Comparison of ENCODE assay signal across 14 cellular contexts in genomic region chr15:98888839-98889479, GRCh38.
DNase-seq lines count a peak whose midpoint lies in the region; ATAC-seq and TF ChIP-seq lines count a peak whose summit lies in the region.
"Had no signal": no experiment of that assay in that cellular context is flagged by ENCODE, and none has a peak within 500 bp of the region (broad histone marks: within the 10 kb centered on the region; RNA-seq: fewer than 3 reads in every experiment).

No MANE protein-coding gene starts in this region.

- H3K27ac ChIP-seq in A673 (ENCODE audit: low read depth, low read length, poor library complexity, severe bottlenecking), result no peak overlapping the region

- no peak overlapping the region for H3K4me3 ChIP-seq in A673 (ENCODE audit: low read depth, low read length, poor library complexity, severe bottlenecking)

- H3K27ac Mint-ChIP-seq in WTC11, result no peak overlapping the region; the same call in 1 of the 2 replicates
- H3K27ac Mint-ChIP-seq: activated naive CD8-positive, alpha-beta T cell treated with anti-CD3 and anti-CD28 coated beads for 36 hours; effector memory CD8-positive, alpha-beta T cell; natural killer cell treated with Interleukin-12 subunit alpha and Interleukin-12 subunit beta and Interleukin-15 and Interleukin-18, amount 100 ng/mL, for 72 hours; stimulated activated memory B cell treated with anti-CD40 and anti-IgM and Interleukin-4, amounts not matched to agents 10 μg/mL and 1 μg/mL and 100 μg/mL, for 72 hours had no signal

- no peaks in the 10 kb centered on the region for H3K27me3 ChIP-seq in A673 (replicated peaks; ENCODE audit: insufficient read depth, low read depth, low read length, poor library complexity)

- ATAC-seq in HG03432 (IDR thresholded peaks at IDR 0.05; ENCODE audit: unreplicated experiment) (peak; percentile 53), WTC11 (peak; percentile 46; the same call in 1 of the 2 replicates), HG03457 (IDR thresholded peaks at IDR 0.05; ENCODE audit: unreplicated experiment) (no peak)
- ATAC-seq: effector memory CD8-positive, alpha-beta T cell; natural killer cell treated with Interleukin-12 subunit alpha and Interleukin-12 subunit beta and Interleukin-15 and Interleukin-18, amount 100 ng/mL, for 72 hours; stimulated activated memory B cell treated with anti-CD40 and anti-IgM and Interleukin-4, amounts not matched to agents 10 μg/mL and 1 μg/mL and 100 μg/mL, for 72 hours had no signal

- no TSS peak for BruUV-seq in A673 (replicated peaks; lab: Mats Ljungman, UMichigan)

- TF ChIP-seq CTCF in WTC11 (IDR thresholded peaks at IDR 0.05) (no peak), A673 (conservative IDR thresholded peaks at IDR 0.05; ENCODE audit: low read depth, low read length) (no peak)

- H3K4me3 Mint-ChIP-seq in WTC11, result no peak overlapping the region
- H3K4me3 Mint-ChIP-seq: activated naive CD8-positive, alpha-beta T cell treated with anti-CD3 and anti-CD28 coated beads for 36 hours; effector memory CD8-positive, alpha-beta T cell; natural killer cell treated with Interleukin-12 subunit alpha and Interleukin-12 subunit beta and Interleukin-15 and Interleukin-18, amount 100 ng/mL, for 72 hours; stimulated activated memory B cell treated with anti-CD40 and anti-IgM and Interleukin-4, amounts not matched to agents 10 μg/mL and 1 μg/mL and 100 μg/mL, for 72 hours had no signal

- H3K4me1 ChIP-seq in A673 (ENCODE audit: insufficient read depth, low read length, poor library complexity, severe bottlenecking), result peaks cover 6% of the 10 kb centered on the region

- H3K4me1 Mint-ChIP-seq in WTC11, result peaks cover 61% of the 10 kb centered on the region

- peaks cover 6% of the 10 kb centered on the region for H3K36me3 Mint-ChIP-seq in WTC11
- H3K36me3 Mint-ChIP-seq: natural killer cell treated with Interleukin-12 subunit alpha and Interleukin-12 subunit beta and Interleukin-15 and Interleukin-18, amount 100 ng/mL, for 72 hours; stimulated activated memory B cell treated with anti-CD40 and anti-IgM and Interleukin-4, amounts not matched to agents 10 μg/mL and 1 μg/mL and 100 μg/mL, for 72 hours had no signal

- POLR2A ChIA-PET in WTC11 (lab: Charles Lee) (no interaction called here), A673 (lab: Charles Lee; ENCODE audit: low non-redundant PET) (no interaction called here)

- CTCF ChIA-PET in WTC11 (lab: Charles Lee), result interaction anchor here (1.2 kb wide), 1 partner anchor 15 kb away, joined by 4 read pairs; no protein-coding TSS in a partner anchor
- CTCF ChIA-PET in A673 (lab: Charles Lee), result no interaction called here

- intact Hi-C loops in A673 (cut with micrococcal nuclease; ENCODE audit: unreplicated experiment), result loop anchor here (10.0 kb wide), 2 partner anchors 186 to 444 kb away; no protein-coding TSS in a partner anchor

- no peaks in the 10 kb centered on the region for H3K36me3 ChIP-seq in A673 (ENCODE audit: insufficient read depth, low read length, poor library complexity, severe bottlenecking)

- no peaks in the 10 kb centered on the region for H3K27me3 Mint-ChIP-seq in WTC11 (ENCODE audit: low read depth)
- H3K27me3 Mint-ChIP-seq: activated naive CD8-positive, alpha-beta T cell treated with anti-CD3 and anti-CD28 coated beads for 36 hours; natural killer cell treated with Interleukin-12 subunit alpha and Interleukin-12 subunit beta and Interleukin-15 and Interleukin-18, amount 100 ng/mL, for 72 hours; stimulated activated memory B cell treated with anti-CD40 and anti-IgM and Interleukin-4, amounts not matched to agents 10 μg/mL and 1 μg/mL and 100 μg/mL, for 72 hours had no signal

- DNase-seq in A172 (ENCODE audit: low spot score), result peak; percentile 64
- no peak for DNase-seq in WTC11 (ENCODE audit: low spot score)
- DNase-seq in hepatic stellate cell (ENCODE audit: low spot score), result peak; percentile 41
- no peak for DNase-seq in SW480 (ENCODE audit: low spot score)
- no peak for DNase-seq in A673 (ENCODE audit: low spot score)
- no peak for DNase-seq in DMS114 treated with DMSO at 0.1 percent for 48 hours (lab: John Stamatoyannopoulos, UW; ENCODE audit: unreplicated experiment)
- DNase-seq: activated naive CD8-positive, alpha-beta T cell treated with anti-CD3 and anti-CD28 coated beads for 36 hours; effector memory CD8-positive, alpha-beta T cell; NCI-H524; T-helper 1 cell had no signal

- H3K9me3 Mint-ChIP-seq in WTC11, result no peaks in the 10 kb centered on the region
- H3K9me3 Mint-ChIP-seq: activated naive CD8-positive, alpha-beta T cell treated with anti-CD3 and anti-CD28 coated beads for 36 hours; effector memory CD8-positive, alpha-beta T cell; natural killer cell treated with Interleukin-12 subunit alpha and Interleukin-12 subunit beta and Interleukin-15 and Interleukin-18, amount 100 ng/mL, for 72 hours; stimulated activated memory B cell treated with anti-CD40 and anti-IgM and Interleukin-4, amounts not matched to agents 10 μg/mL and 1 μg/mL and 100 μg/mL, for 72 hours had no signal

- H3K9me3 ChIP-seq in A673 (ENCODE audit: low read depth, low read length, poor library complexity, severe bottlenecking), result no peaks in the 10 kb centered on the region

TF ChIP-seq in WTC11, 78 proteins besides CTCF, POLR2A, EP300 and RAD21:
- TF ChIP-seq HMGXB4 (CRISPR knock-in tag; IDR thresholded peaks at IDR 0.05) (no peak), SMAD4 (CRISPR knock-in tag; IDR thresholded peaks at IDR 0.05) (no peak), USF2 (CRISPR knock-in tag; IDR thresholded peaks at IDR 0.05) (peak; percentile 65)
- TF ChIP-seq, protein P1, sequence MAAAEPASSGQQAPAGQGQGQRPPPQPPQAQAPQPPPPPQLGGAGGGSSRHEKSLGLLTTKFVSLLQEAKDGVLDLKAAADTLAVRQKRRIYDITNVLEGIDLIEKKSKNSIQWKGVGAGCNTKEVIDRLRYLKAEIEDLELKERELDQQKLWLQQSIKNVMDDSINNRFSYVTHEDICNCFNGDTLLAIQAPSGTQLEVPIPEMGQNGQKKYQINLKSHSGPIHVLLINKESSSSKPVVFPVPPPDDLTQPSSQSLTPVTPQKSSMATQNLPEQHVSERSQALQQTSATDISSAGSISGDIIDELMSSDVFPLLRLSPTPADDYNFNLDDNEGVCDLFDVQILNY (CRISPR knock-in tag; IDR thresholded peaks at IDR 0.05), result no peak

Comparison
In these comparisons a context has a peak if more than half of its experiments do, and no peak if none do; other contexts are left out.
1. DNase-seq: peak in A172 (single experiment) and hepatic stellate cell (single experiment); none in WTC11 (single experiment), SW480 (single experiment), A673 (single experiment) and DMS114 treated with DMSO at 0.1 percent for 48 hours (single experiment).